In genomic region chr6:43059168-43060033, GRCh38 we compare ENCODE assay signal across 8 cellular contexts. TPM values are rescaled to one million over a fixed set of nuclear protein-coding genes. Genes with fewer than 3 reads are reported as not detected.
DNase-seq lines count a peak whose midpoint lies in the region; ATAC-seq and TF ChIP-seq lines count a peak whose summit lies in the region.

TSS of gene KLC4 (plus strand) at chr6:43059631. CDS start at chr6:43061336, 1,705 bp downstream.
TSS of gene MRPL2 (minus strand) at chr6:43059434. CDS start at chr6:43059381, 53 bp downstream.

- peak; percentile 92 for ATAC-seq in GM18873 (IDR thresholded peaks at IDR 0.05; ENCODE audit: low FRiP score, unreplicated experiment)
- ATAC-seq in HG03139 (IDR thresholded peaks at IDR 0.05; ENCODE audit: unreplicated experiment), result peak; percentile 85

- H4K20me1 ChIP-seq in smooth muscle cell (ENCODE audit: low read depth), result no peaks in the 10 kb centered on the region

- no peaks in the 10 kb centered on the region for H3K36me3 ChIP-seq in smooth muscle cell (ENCODE audit: low read depth)

- H3K4me3 ChIP-seq in WI38 (ENCODE audit: low read depth, low read length) (peak within 1 kb of the TSS; percentile 99), cardiac fibroblast (replicated peaks in 1 of 2; ENCODE audit: low read depth in 2 of 2, low read length in 2 of 2) (peak within 1 kb of the TSS; percentile 91 to 99), smooth muscle cell (peak within 1 kb of the TSS; percentile 88)

- H3K27me3 ChIP-seq in smooth muscle cell (ENCODE audit: low read depth), result no peaks in the 10 kb centered on the region

- H3F3A ChIP-seq in smooth muscle cell (ENCODE audit: low read depth), result peaks cover 2% of the 10 kb centered on the region

- in situ Hi-C loops in ACHN (cut with HindIII; ENCODE audit: low pct_ligation_motif_present, low pct_unique_long_range_greater_than_20kb, low sequenced_read_pairs), result no loop called here

- H3K4me2 ChIP-seq in smooth muscle cell, result peak within 1 kb of the TSS; percentile 93

- peak within 1 kb of the TSS; percentile 94 for H3K9ac ChIP-seq in smooth muscle cell (ENCODE audit: low read depth)

- peak; percentile 98 for DNase-seq in ACHN
- peak; percentile 97 for DNase-seq in NCI-H2227 (lab: John Stamatoyannopoulos, UW; ENCODE audit: unreplicated experiment)
- DNase-seq in cardiac fibroblast (ENCODE audit: low read depth in 2 of 2), result peak; percentile 98 to 99
- DNase-seq in iPS-NIHi7 (ENCODE audit: extremely low spot score), result peak; percentile 100
- DNase-seq in smooth muscle cell (lab: John Stamatoyannopoulos, UW; ENCODE audit: unreplicated experiment), result peak; percentile 94

- peaks cover 16% of the 10 kb centered on the region for H3K4me1 ChIP-seq in smooth muscle cell (ENCODE audit: low read depth)

- peaks cover 22% of the 10 kb centered on the region for H3K79me2 ChIP-seq in smooth muscle cell (ENCODE audit: low read depth)

- WGBS in smooth muscle cell (ENCODE audit: low lambda C conversion rate), result under 1% methylated on average over 56 of the region's 64 CpGs

- peak within 1 kb of the TSS; percentile 89 for H3K27ac ChIP-seq in smooth muscle cell (ENCODE audit: low read depth)

- no peaks in the 10 kb centered on the region for H3K9me3 ChIP-seq in smooth muscle cell (replicated peaks; ENCODE audit: low read depth)

- H2AFZ ChIP-seq in smooth muscle cell (ENCODE audit: low read depth), result peak within 1 kb of the TSS; percentile 81

- TF ChIP-seq CTCF in WI38 (IDR thresholded peaks at IDR 0.05; ENCODE audit: low read depth, low read length) (no peak), cardiac fibroblast (IDR thresholded peaks at IDR 0.05; ENCODE audit: low read depth, low read length) (no peak), smooth muscle cell (IDR thresholded peaks at IDR 0.05; ENCODE audit: borderline replicate concordance, insufficient read depth, poor library complexity, severe bottlenecking) (no peak)

RNA-seq across cellular contexts. Expression of gene KLC4, which starts in this region (rescaled TPM):
- 13.2 and 20.0 TPM in 2 replicates for total RNA-seq in smooth muscle cell
- polyA plus RNA-seq in smooth muscle cell, result 25.3 and 25.7 TPM in 2 replicates

RNA-seq across cellular contexts. Expression of gene MRPL2, which starts in this region (rescaled TPM):
- total RNA-seq in smooth muscle cell, result 16.4 and 24.0 TPM in 2 replicates
- 112 and 125 TPM in 2 replicates for polyA plus RNA-seq in smooth muscle cell

Comparison
In these comparisons a context has a peak if more than half of its experiments do, and no peak if none do; other contexts are left out.
1. Peak in every context shown above with its lines: DNase-seq, ATAC-seq, H3K4me3 ChIP-seq and H3K27ac ChIP-seq.